1 cellular context compared by ENCODE assay signal in genomic region chr1:110631836-110632620, GRCh38.
TF ChIP-seq lines count a peak whose summit lies in the region.

No MANE protein-coding gene starts in this region.

TF ChIP-seq in HepG2, 621 proteins besides CTCF, POLR2A, EP300 and RAD21:
- TF ChIP-seq MNT (IDR thresholded peaks at IDR 0.05): no peak
- no peak for TF ChIP-seq KAT7 (CRISPR knock-in tag; IDR thresholded peaks at IDR 0.05; ENCODE audit: borderline replicate concordance)
- TF ChIP-seq, protein P1, sequence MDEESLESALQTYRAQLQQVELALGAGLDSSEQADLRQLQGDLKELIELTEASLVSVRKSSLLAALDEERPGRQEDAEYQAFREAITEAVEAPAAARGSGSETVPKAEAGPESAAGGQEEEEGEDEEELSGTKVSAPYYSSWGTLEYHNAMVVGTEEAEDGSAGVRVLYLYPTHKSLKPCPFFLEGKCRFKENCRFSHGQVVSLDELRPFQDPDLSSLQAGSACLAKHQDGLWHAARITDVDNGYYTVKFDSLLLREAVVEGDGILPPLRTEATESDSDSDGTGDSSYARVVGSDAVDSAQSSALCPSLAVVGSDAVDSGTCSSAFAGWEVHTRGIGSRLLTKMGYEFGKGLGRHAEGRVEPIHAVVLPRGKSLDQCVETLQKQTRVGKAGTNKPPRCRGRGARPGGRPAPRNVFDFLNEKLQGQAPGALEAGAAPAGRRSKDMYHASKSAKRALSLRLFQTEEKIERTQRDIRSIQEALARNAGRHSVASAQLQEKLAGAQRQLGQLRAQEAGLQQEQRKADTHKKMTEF (CRISPR knock-in tag; IDR thresholded peaks at IDR 0.05): no peak
- TF ChIP-seq EHMT2 (IDR thresholded peaks at IDR 0.05; ENCODE audit: borderline replicate concordance, low read depth, low read length): no peak
- TF ChIP-seq ZNF574 (CRISPR knock-in tag; IDR thresholded peaks at IDR 0.05): no peak
